Comparison of ENCODE assay signal across 8 cellular contexts in genomic region chr17:56978441-56979090, GRCh38. TPM values are rescaled to one million over a fixed set of nuclear protein-coding genes. Genes with fewer than 3 reads are reported as not detected.
A peak's percentile ranks its signal among the peaks of the same experiment; 100 is the strongest.
DNase-seq lines count a peak whose midpoint lies in the region; ATAC-seq and TF ChIP-seq lines count a peak whose summit lies in the region.

No MANE protein-coding gene starts in this region.

- no peaks in the 10 kb centered on the region for H3K27me3 ChIP-seq in HL-60 (ENCODE audit: insufficient read depth, poor library complexity, severe bottlenecking)
- H3K27me3 ChIP-seq in heart right ventricle, result no peaks in the 10 kb centered on the region

- peaks cover 3% of the 10 kb centered on the region for H3K27me3 Mint-ChIP-seq in activated CD4-positive, alpha-beta T cell treated with anti-CD3 and anti-CD28 coated beads for 36 hours
- peaks cover 26% of the 10 kb centered on the region for H3K27me3 Mint-ChIP-seq in activated T-helper 1 cell treated with anti-CD3 and anti-CD28 coated beads, Interleukin-12 subunit alpha, Interleukin-12 subunit beta, Interleukin-2, Interleukin-4 antibody, amounts not matched to agents 30 ng/mL and 10 ng/mL and 1 ng/mL, durations not matched to agents 14 hours and 24 hours and 36 hours (ENCODE audit: insufficient read depth)

- peaks cover 4 to 38% (median 12%) of the 10 kb centered on the region in 9 donors for H3K4me1 ChIP-seq in heart right ventricle

- CTCF ChIA-PET in activated CD4-positive, alpha-beta T cell treated with anti-CD3 and anti-CD28 coated beads for 36 hours (lab: Charles Lee), result interaction anchor here (0.7 to 1.3 kb wide), 8 partner anchors 12 to 193 kb away, joined by 3 to 5 read pairs (median 3); partner anchors contain the start of gene COIL

- intact Hi-C loops in activated CD4-positive, alpha-beta T cell treated with anti-CD3 and anti-CD28 coated beads for 36 hours (cut with DNase I, micrococcal nuclease), result loop anchor here (1.0 kb wide), 4 partner anchors 17 to 144 kb away; partner anchors contain the start of genes AKAP1 (in 2 of the 2), COIL (in 2 of the 2), DGKE (in 1 of the 2) and TRIM25 (in 1 of the 2)
- intact Hi-C loops in activated T-helper 1 cell treated with anti-CD3 and anti-CD28 coated beads, Interleukin-12 subunit alpha, Interleukin-12 subunit beta, Interleukin-2, Interleukin-4 antibody, amounts not matched to agents 30 ng/mL and 10 ng/mL and 1 ng/mL, durations not matched to agents 14 hours and 24 hours and 36 hours (cut with micrococcal nuclease), result loop anchor here (1.0 kb wide), 3 partner anchors 17 to 145 kb away; partner anchors contain the start of genes AKAP1, C17orf67 and COIL
- intact Hi-C loops in heart right ventricle (cut with DNase I), result loop anchor here in 1 of 10 donors (5.0 kb wide), 1 partner anchor 104 kb away; no protein-coding TSS in a partner anchor

- ATAC-seq in activated CD4-positive, alpha-beta T cell treated with anti-CD3 and anti-CD28 coated beads for 36 hours, result peak; percentile 11
- ATAC-seq in heart right ventricle, result peak in 5 of 8 donors; percentile 12 to 17 (median 15)
- no peak for ATAC-seq in HG03039 (IDR thresholded peaks at IDR 0.05; ENCODE audit: unreplicated experiment)

- no peak for DNase-seq in activated CD4-positive, alpha-beta T cell treated with anti-CD3 and anti-CD28 coated beads for 36 hours
- DNase-seq in activated CD4-positive, alpha-beta T cell treated with anti-CD3 and anti-CD28 coated beads, Interleukin-2, amount 50 U/mL, for 1 hour, result no peak
- DNase-seq in HL-60 (ENCODE audit: low read depth in 1 of 2, low spot score in 1 of 2) (no peak), heart right ventricle (no peak), skeletal muscle cell (ENCODE audit: low read depth) (no peak), NCI-H2171 treated with DMSO at 0.1 percent for 48 hours (lab: John Stamatoyannopoulos, UW) (no peak)
- no peak for DNase-seq in activated T-helper 1 cell treated with anti-CD3 and anti-CD28 coated beads, Interleukin-12 subunit alpha, Interleukin-12 subunit beta, Interleukin-2, Interleukin-4 antibody, amounts not matched to agents 30 ng/mL and 10 ng/mL and 1 ng/mL, durations not matched to agents 14 hours and 24 hours and 36 hours (ENCODE audit: low spot score)

- 17 to 22% methylated on average over 11 of the region's 11 CpGs for WGBS in heart right ventricle, 2 donors

- H3K4me3 ChIP-seq in HL-60 (replicated peaks; ENCODE audit: insufficient read depth, low read length) (peak overlapping the region; percentile 80), heart right ventricle (peak overlapping the region; percentile 19 to 77 (median 64)), skeletal muscle cell (ENCODE audit: low read depth, low read length) (peak overlapping the region; percentile 65)

- peak overlapping the region; percentile 74 for H3K27ac Mint-ChIP-seq in activated CD4-positive, alpha-beta T cell treated with anti-CD3 and anti-CD28 coated beads for 36 hours
- peak overlapping the region; percentile 79 for H3K27ac Mint-ChIP-seq in activated T-helper 1 cell treated with anti-CD3 and anti-CD28 coated beads, Interleukin-12 subunit alpha, Interleukin-12 subunit beta, Interleukin-2, Interleukin-4 antibody, amounts not matched to agents 30 ng/mL and 10 ng/mL and 1 ng/mL, durations not matched to agents 14 hours and 24 hours and 36 hours

- no peaks in the 10 kb centered on the region for H3K9me3 Mint-ChIP-seq in activated CD4-positive, alpha-beta T cell treated with anti-CD3 and anti-CD28 coated beads for 36 hours (ENCODE audit: low read depth)
- no peaks in the 10 kb centered on the region for H3K9me3 Mint-ChIP-seq in activated T-helper 1 cell treated with anti-CD3 and anti-CD28 coated beads, Interleukin-12 subunit alpha, Interleukin-12 subunit beta, Interleukin-2, Interleukin-4 antibody, amounts not matched to agents 30 ng/mL and 10 ng/mL and 1 ng/mL, durations not matched to agents 14 hours and 24 hours and 36 hours

- TF ChIP-seq CTCF in HL-60 (IDR thresholded peaks at IDR 0.05; ENCODE audit: insufficient read depth, low read length), result no peak
- TF ChIP-seq CTCF in heart right ventricle (IDR thresholded peaks at IDR 0.05), result no peak

- peaks cover 0 to 27% (median 4%) of the 10 kb centered on the region in 9 donors for H3K36me3 ChIP-seq in heart right ventricle

- peak overlapping the region; percentile 83 for H3K4me3 Mint-ChIP-seq in activated CD4-positive, alpha-beta T cell treated with anti-CD3 and anti-CD28 coated beads for 36 hours
- peak overlapping the region; percentile 89 for H3K4me3 Mint-ChIP-seq in activated T-helper 1 cell treated with anti-CD3 and anti-CD28 coated beads, Interleukin-12 subunit alpha, Interleukin-12 subunit beta, Interleukin-2, Interleukin-4 antibody, amounts not matched to agents 30 ng/mL and 10 ng/mL and 1 ng/mL, durations not matched to agents 14 hours and 24 hours and 36 hours

- H3K36me3 Mint-ChIP-seq in activated CD4-positive, alpha-beta T cell treated with anti-CD3 and anti-CD28 coated beads for 36 hours (ENCODE audit: low read depth), result no peaks in the 10 kb centered on the region
- H3K36me3 Mint-ChIP-seq in activated T-helper 1 cell treated with anti-CD3 and anti-CD28 coated beads, Interleukin-12 subunit alpha, Interleukin-12 subunit beta, Interleukin-2, Interleukin-4 antibody, amounts not matched to agents 30 ng/mL and 10 ng/mL and 1 ng/mL, durations not matched to agents 14 hours and 24 hours and 36 hours (ENCODE audit: low read depth), result peaks cover 2% of the 10 kb centered on the region

- H3K27ac ChIP-seq in HL-60 (replicated peaks), result no peak overlapping the region
- H3K27ac ChIP-seq in heart right ventricle, result peak overlapping the region; percentile 26 to 69 (median 54)

- POLR2A ChIA-PET in activated CD4-positive, alpha-beta T cell treated with anti-CD3 and anti-CD28 coated beads for 36 hours (lab: Charles Lee), result interaction anchor here (0.5 to 1.8 kb wide), 3 partner anchors 19 to 108 kb away, joined by 3 to 6 read pairs (median 3); partner anchors contain the start of gene COIL

- no peaks in the 10 kb centered on the region for H3K9me3 ChIP-seq in heart right ventricle

- H3K4me1 Mint-ChIP-seq in activated CD4-positive, alpha-beta T cell treated with anti-CD3 and anti-CD28 coated beads for 36 hours, result peaks cover 18% of the 10 kb centered on the region
- peaks cover 19% of the 10 kb centered on the region for H3K4me1 Mint-ChIP-seq in activated T-helper 1 cell treated with anti-CD3 and anti-CD28 coated beads, Interleukin-12 subunit alpha, Interleukin-12 subunit beta, Interleukin-2, Interleukin-4 antibody, amounts not matched to agents 30 ng/mL and 10 ng/mL and 1 ng/mL, durations not matched to agents 14 hours and 24 hours and 36 hours (ENCODE audit: low read depth)

RNA-seq across cellular contexts. Expression of gene SCPEP1, which starts 0.6 kb away (rescaled TPM):
- 10 to 100 TPM in 1 of 2 experiments, 1 to 10 TPM in 1; 9.7 to 14.8 TPM for total RNA-seq in activated CD4-positive, alpha-beta T cell treated with anti-CD3 and anti-CD28 coated beads for 36 hours
- 11.6 and 13.9 TPM in 2 replicates for total RNA-seq in activated T-helper 1 cell treated with anti-CD3 and anti-CD28 coated beads, Interleukin-12 subunit alpha, Interleukin-12 subunit beta, Interleukin-2, Interleukin-4 antibody, amounts not matched to agents 30 ng/mL and 10 ng/mL and 1 ng/mL, durations not matched to agents 14 hours and 24 hours and 36 hours
- total RNA-seq in heart right ventricle, result 100 to 1,000 TPM in 1 of 10 donors, 10 to 100 TPM in 9; 39.2 to 144 (median 47.9) TPM
- 100 to 1,000 TPM in 1 of 2 donors, 10 to 100 TPM in 1; 26.0 to 229 TPM for polyA plus RNA-seq in heart right ventricle

RNA-seq across cellular contexts. Expression of gene COIL, which starts 17.7 kb away (rescaled TPM):
- total RNA-seq in activated CD4-positive, alpha-beta T cell treated with anti-CD3 and anti-CD28 coated beads for 36 hours, result 10 to 100 TPM; 20.9 to 21.3 TPM
- total RNA-seq in activated T-helper 1 cell treated with anti-CD3 and anti-CD28 coated beads, Interleukin-12 subunit alpha, Interleukin-12 subunit beta, Interleukin-2, Interleukin-4 antibody, amounts not matched to agents 30 ng/mL and 10 ng/mL and 1 ng/mL, durations not matched to agents 14 hours and 24 hours and 36 hours, result 21.0 and 25.2 TPM in 2 replicates
- 10 to 100 TPM in 1 of 10 donors, 1 to 10 TPM in 9; 6.7 to 10.3 (median 8.5) TPM for total RNA-seq in heart right ventricle
- polyA plus RNA-seq in heart right ventricle, result 1 to 10 TPM; 5.2 to 6.8 TPM
